9 cellular contexts compared by ENCODE assay signal in genomic region chr22:35409783-35410662, GRCh38. TPM values are rescaled to one million over a fixed set of nuclear protein-coding genes. Genes with fewer than 3 reads are reported as not detected.
A peak's percentile ranks its signal among the peaks of the same experiment; 100 is the strongest.
DNase-seq lines count a peak whose midpoint lies in the region; ATAC-seq, FAIRE-seq and TF ChIP-seq lines count a peak whose summit lies in the region.
"Had no signal": no experiment of that assay in that cellular context is flagged by ENCODE, and none has a peak within 500 bp of the region (broad histone marks: within the 10 kb centered on the region; RNA-seq: fewer than 3 reads in every experiment).

No MANE protein-coding gene starts in this region.

- POLR2A ChIA-PET in CD4-positive, alpha-beta memory T cell (lab: Charles Lee; ENCODE audit: partially characterized antibody), result interaction anchor here (0.9 kb wide), 1 partner anchor 11 kb away, joined by 3 read pairs; no protein-coding TSS in a partner anchor

- H3K4me3 ChIP-seq in BLaER1 (0 out of 2 replicates have a peak overlapping the region, but pooled peaks have one; percentile 23), pancreas (no peak overlapping the region)
- no peak overlapping the region for H3K4me3 ChIP-seq in CD4-positive, alpha-beta memory T cell (ENCODE audit: low read length in 2 of 2)

- DNase-seq in activated T-cell treated with anti-CD3 and anti-CD28 coated beads, Interleukin-2, amount 50 U/mL, for 72 hours, result peak; percentile 21 to 33
- DNase-seq in pancreas (peak in 1 of 6 donors; percentile 61), frontal cortex (ENCODE audit: low spot score in 2 of 2) (no peak)
- no peak for DNase-seq in effector CD8-positive, alpha-beta T cell (lab: John Stamatoyannopoulos, UW)
- DNase-seq in CD4-positive, alpha-beta memory T cell, result no peak

- H3K4me1 Mint-ChIP-seq in activated T-cell treated with anti-CD3 and anti-CD28 coated beads, Interleukin-2, amount 50 U/mL, for 72 hours (ENCODE audit: low read depth), result peaks cover 41% of the 10 kb centered on the region
- H3K4me1 Mint-ChIP-seq in CD4-positive, alpha-beta memory T cell, result peaks cover 0 to 4% (median 0%) of the 10 kb centered on the region in 4 donors

- H3K36me3 ChIP-seq in BLaER1 (peaks cover 94% of the 10 kb centered on the region), pancreas (peaks cover 0 to 46% (median 3%) of the 10 kb centered on the region in 3 donors)
- peaks cover 66% of the 10 kb centered on the region for H3K36me3 ChIP-seq in CD4-positive, alpha-beta memory T cell (ENCODE audit: insufficient read depth, low read length)

- H4K20me1 ChIP-seq in BLaER1, result peaks cover 40% of the 10 kb centered on the region

- peak overlapping the region; percentile 86 for H3K4me2 ChIP-seq in BLaER1

- no peak overlapping the region for H3K4me3 Mint-ChIP-seq in activated T-cell treated with anti-CD3 and anti-CD28 coated beads, Interleukin-2, amount 50 U/mL, for 72 hours
- H3K4me3 Mint-ChIP-seq in CD4-positive, alpha-beta memory T cell, result no peak overlapping the region

- peak overlapping the region; percentile 66 for H3K27ac ChIP-seq in BLaER1
- H3K27ac ChIP-seq in pancreas, result peak overlapping the region in 2 of 4 donors; percentile 22 to 50
- H3K27ac ChIP-seq in CD4-positive, alpha-beta memory T cell (ENCODE audit: low read depth, low read length), result no peak overlapping the region

- WGBS in pancreas, 2 donors, result 88 to 90% methylated on average over 16 of the region's 16 CpGs

- no peaks in the 10 kb centered on the region for H3K27me3 Mint-ChIP-seq in activated T-cell treated with anti-CD3 and anti-CD28 coated beads, Interleukin-2, amount 50 U/mL, for 72 hours (ENCODE audit: low read depth)
- no peaks in the 10 kb centered on the region for H3K27me3 Mint-ChIP-seq in CD4-positive, alpha-beta memory T cell

- peak overlapping the region; percentile 25; the same call in 1 of the 2 replicates for H3K9ac ChIP-seq in BLaER1

- H3K9me3 ChIP-seq in BLaER1 (no peaks in the 10 kb centered on the region), pancreas (no peaks in the 10 kb centered on the region)
- H3K9me3 ChIP-seq in CD4-positive, alpha-beta memory T cell (ENCODE audit: control insufficient read depth in 1 of 2, low read length in 2 of 2), result no peaks in the 10 kb centered on the region

- no peak overlapping the region for H3K27ac Mint-ChIP-seq in activated T-cell treated with anti-CD3 and anti-CD28 coated beads, Interleukin-2, amount 50 U/mL, for 72 hours
- H3K27ac Mint-ChIP-seq in CD4-positive, alpha-beta memory T cell, result peak overlapping the region in 2 of 7 donors; percentile 3 to 72

- H3K4me1 ChIP-seq in BLaER1 (peaks cover 40% of the 10 kb centered on the region), pancreas (no peaks in the 10 kb centered on the region)
- no peaks in the 10 kb centered on the region for H3K4me1 ChIP-seq in CD4-positive, alpha-beta memory T cell (ENCODE audit: insufficient read depth, low read length)

- intact Hi-C loops in pancreas (cut with DNase I), result loop anchor here in 1 of 3 donors (10.0 kb wide), 1 partner anchor 45 kb away; no protein-coding TSS in a partner anchor
- intact Hi-C loops in CD4-positive, alpha-beta memory T cell (cut with micrococcal nuclease), result no loop called here

- no peaks in the 10 kb centered on the region for H3K9me3 Mint-ChIP-seq in activated T-cell treated with anti-CD3 and anti-CD28 coated beads, Interleukin-2, amount 50 U/mL, for 72 hours
- H3K9me3 Mint-ChIP-seq in CD4-positive, alpha-beta memory T cell, result no peaks in the 10 kb centered on the region

- H3K27me3 ChIP-seq in BLaER1, result no peaks in the 10 kb centered on the region
- H3K27me3 ChIP-seq in pancreas, result no peaks in the 10 kb centered on the region
- no peaks in the 10 kb centered on the region for H3K27me3 ChIP-seq in CD4-positive, alpha-beta memory T cell (ENCODE audit: insufficient read depth, low read length)

- TF ChIP-seq CTCF in pancreas (IDR thresholded peaks at IDR 0.05), result no peak

- FAIRE-seq in pancreas (lab: Jason Lieb, UNC) (no peak), frontal cortex (lab: Jason Lieb, UNC) (no peak)
- FAIRE-seq: G401.6 had no signal

- ATAC-seq in GM19035 (IDR thresholded peaks at IDR 0.05; ENCODE audit: unreplicated experiment) (peak; percentile 71), HG03175 (IDR thresholded peaks at IDR 0.05; ENCODE audit: unreplicated experiment) (peak; percentile 77), pancreas (peak in 3 of 4 donors; percentile 14 to 81 (median 62))
- peak; percentile 69 to 71 for ATAC-seq in activated T-cell treated with anti-CD3 and anti-CD28 coated beads, Interleukin-2, amount 50 U/mL, for 72 hours (replicated peaks in 1 of 2)

- H3K36me3 Mint-ChIP-seq in activated T-cell treated with anti-CD3 and anti-CD28 coated beads, Interleukin-2, amount 50 U/mL, for 72 hours (ENCODE audit: insufficient read depth in 2 of 2), result peaks cover 24 to 48% of the 10 kb centered on the region in 2 donors
- peaks cover 58 to 82% of the 10 kb centered on the region in 2 donors for H3K36me3 Mint-ChIP-seq in CD4-positive, alpha-beta memory T cell

- CTCF ChIA-PET in CD4-positive, alpha-beta memory T cell (lab: Charles Lee; ENCODE audit: partially characterized antibody), result interaction anchor here (1.3 to 1.5 kb wide), 2 partner anchors 22 to 59 kb away, joined by 3 to 5 read pairs; no protein-coding TSS in a partner anchor

RNA-seq across cellular contexts. Expression of gene MCM5, which starts 10.1 kb away (rescaled TPM):
- total RNA-seq in activated T-cell treated with anti-CD3 and anti-CD28 coated beads, Interleukin-2, amount 50 U/mL, for 72 hours, result 100 to 1,000 TPM; 290 to 370 TPM
- total RNA-seq in pancreas, result 10 to 100 TPM in 5 of 6 donors, 1 to 10 TPM in 1; 9.3 to 17.7 (median 13.6) TPM
- polyA plus RNA-seq in pancreas, result 1 to 10 TPM; 7.2 to 9.8 TPM
- total RNA-seq in frontal cortex, result 9.4 TPM
- 10 to 100 TPM; 48.5 to 58.1 TPM for total RNA-seq in CD4-positive, alpha-beta memory T cell
- 10 to 100 TPM; 22.0 to 26.9 TPM for polyA plus RNA-seq in CD4-positive, alpha-beta memory T cell

RNA-seq across cellular contexts. Expression of gene HMOX1, which starts 29.1 kb away (rescaled TPM):
- total RNA-seq in activated T-cell treated with anti-CD3 and anti-CD28 coated beads, Interleukin-2, amount 50 U/mL, for 72 hours, result under 1 TPM; 0.34 to 0.76 TPM
- total RNA-seq in pancreas (10 to 100 TPM in 2 of 6 donors, 1 to 10 TPM in 4; 1.8 to 15.9 (median 2.9) TPM), frontal cortex (2.9 TPM)
- 1 to 10 TPM; 5.2 to 7.1 TPM for polyA plus RNA-seq in pancreas
- 1 to 10 TPM; 7.7 to 8.3 TPM for total RNA-seq in CD4-positive, alpha-beta memory T cell
- polyA plus RNA-seq in CD4-positive, alpha-beta memory T cell, result under 1 TPM in 1 of 2 donors, not detected in 1; 0.20 TPM

Comparison
In these comparisons a context has a peak if more than half of its experiments do, and no peak if none do; other contexts are left out.
1. DNase-seq: peak in activated T-cell treated with anti-CD3 and anti-CD28 coated beads, Interleukin-2, amount 50 U/mL, for 72 hours (2 of 2); none in frontal cortex (0 of 2), effector CD8-positive, alpha-beta T cell (single experiment) and CD4-positive, alpha-beta memory T cell (0 of 5).
2. RNA of gene MCM5, which starts 10.1 kb away (total RNA-seq): 290 to 370 TPM in activated T-cell treated with anti-CD3 and anti-CD28 coated beads, Interleukin-2, amount 50 U/mL, for 72 hours; 48.5 to 58.1 TPM in CD4-positive, alpha-beta memory T cell, 9.3 to 17.7 TPM in pancreas and 9.4 TPM in frontal cortex (single experiment); every median in the first group is over 4 times any median in the second.
3. Peak in every context shown above with its lines, with median percentiles within 50 percentile points of each other: ATAC-seq.